In the genomic region with DNA sequence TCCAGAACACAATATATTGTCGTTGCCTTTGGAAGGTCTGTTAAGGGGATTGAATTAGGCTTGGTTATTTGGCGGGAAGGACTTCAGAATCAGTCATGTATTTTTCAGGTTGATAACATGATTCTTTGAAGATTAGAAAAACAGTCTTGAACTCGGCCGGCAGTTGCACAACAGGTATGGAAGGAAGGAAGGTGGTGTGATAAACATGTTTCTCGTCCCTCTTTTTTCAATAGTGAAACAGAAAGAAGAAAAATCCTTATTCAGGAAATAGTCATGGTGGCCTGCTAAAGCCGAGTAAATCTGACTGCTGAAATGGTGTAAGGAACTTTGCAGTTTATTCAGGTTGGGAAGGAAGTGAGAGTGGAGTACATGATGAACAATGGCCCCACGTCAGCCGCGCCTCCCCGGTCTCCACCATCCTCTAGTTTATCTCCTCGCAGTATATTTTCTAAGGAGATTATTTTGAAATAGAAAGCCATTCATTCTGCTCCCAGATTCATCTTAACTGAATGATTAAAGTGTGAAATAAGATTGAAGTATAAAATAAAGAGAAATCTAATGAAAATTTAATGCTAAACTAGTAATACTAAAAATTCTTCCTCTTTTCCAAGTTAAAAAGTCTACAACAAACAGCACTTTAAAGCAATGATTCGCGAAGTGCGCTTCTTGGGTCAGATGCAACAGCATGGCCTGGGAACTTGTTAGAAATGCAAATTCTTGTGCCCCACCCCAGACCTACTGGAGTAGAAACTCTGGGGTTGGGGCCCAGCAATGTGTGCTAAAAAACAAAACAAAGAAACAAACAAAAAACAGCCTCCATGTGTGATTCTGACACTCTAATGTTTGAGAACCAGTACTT, we compare ENCODE assay signal across 14 cellular contexts. TPM values are rescaled to one million over a fixed set of nuclear protein-coding genes. Genes with fewer than 3 reads are reported as not detected.
DNase-seq lines count a peak whose midpoint lies in the region; ATAC-seq lines count a peak whose summit lies in the region.
"Had no signal": no experiment of that assay in that cellular context is flagged by ENCODE, and none has a peak within 500 bp of the region (broad histone marks: within the 10 kb centered on the region; RNA-seq: fewer than 3 reads in every experiment).

No MANE protein-coding gene starts in this region.

- H3K27ac ChIP-seq in thymus (ENCODE audit: low read depth) = peak overlapping the region; percentile 25
- H3K27ac ChIP-seq: breast epithelium, gastrocnemius medialis, SK-N-MC had no signal

- H3K4me3 Mint-ChIP-seq in T-helper 17 cell = peak overlapping the region; percentile 97

- H3K27ac Mint-ChIP-seq in T-helper 17 cell = peak overlapping the region; percentile 98

- WGBS in thymus = 75% methylated on average over 14 of the region's 14 CpGs

- DNase-seq in stimulated activated CD4-positive, alpha-beta T cell treated with anti-CD3 and anti-CD28 coated beads, Interleukin-4, amount 100 ng/mL, for 1 hour = peak; percentile 17
- no peak for DNase-seq in stimulated activated CD4-positive, alpha-beta T cell treated with anti-CD3 and anti-CD28 coated beads, Interleukin-4, amount 100 ng/mL, for 24 hours
- DNase-seq in T-helper 17 cell (no peak), dermis blood vessel endothelial cell (peak; percentile 6), EL (no peak), retina (no peak)
- DNase-seq: AML-193, gastrocnemius medialis, NCI-H1417 treated with DMSO at 0.1 percent for 48 hours, NCI-H446 treated with DMSO at 0.1 percent for 48 hours had no signal

- H3K27me3 Mint-ChIP-seq in T-helper 17 cell = no peaks in the 10 kb centered on the region

- peak; percentile 28 for ATAC-seq in T-helper 17 cell
- no peak for ATAC-seq in HG03378 (IDR thresholded peaks at IDR 0.05; ENCODE audit: unreplicated experiment)
- ATAC-seq: gastrocnemius medialis had no signal

- no peaks in the 10 kb centered on the region for H3K27me3 ChIP-seq in thymus (ENCODE audit: control insufficient read depth, insufficient read depth)
- H3K27me3 ChIP-seq: breast epithelium had no signal

- H3K4me1 ChIP-seq in thymus (ENCODE audit: control insufficient read depth, insufficient read depth, low read length) = peaks cover 43% of the 10 kb centered on the region
- H3K4me1 ChIP-seq: breast epithelium, gastrocnemius medialis had no signal

- no peak overlapping the region for H3K4me3 ChIP-seq in thymus (ENCODE audit: low read length)
- H3K4me3 ChIP-seq: breast epithelium, gastrocnemius medialis, SK-N-MC had no signal

- H3K9me3 ChIP-seq in T-helper 17 cell (ENCODE audit: control insufficient read depth, low read length, poor library complexity, severe bottlenecking) (no peaks in the 10 kb centered on the region), thymus (ENCODE audit: control insufficient read depth) (peaks cover 2% of the 10 kb centered on the region)
- H3K9me3 ChIP-seq: breast epithelium, gastrocnemius medialis had no signal

- peaks cover 21% of the 10 kb centered on the region for H3K36me3 Mint-ChIP-seq in T-helper 17 cell (ENCODE audit: low read depth)

- H3K4me1 Mint-ChIP-seq in T-helper 17 cell = peaks cover 85% of the 10 kb centered on the region

- peaks cover 35% of the 10 kb centered on the region for H3K36me3 ChIP-seq in thymus (ENCODE audit: control insufficient read depth, insufficient read depth)
- H3K36me3 ChIP-seq: breast epithelium, gastrocnemius medialis had no signal

RNA-seq across cellular contexts. Expression of gene RASGRP1, which starts 6.5 kb away (rescaled TPM):
- total RNA-seq in T-helper 17 cell (100 to 1,000 TPM; 121 to 138 TPM), dermis blood vessel endothelial cell (0.37 and 0.51 TPM in 2 replicates)
- 12.3 TPM for polyA plus RNA-seq in thymus

Comparison
In these comparisons a context has a peak if more than half of its experiments do, and no peak if none do; other contexts are left out.
1. DNase-seq: peak in stimulated activated CD4-positive, alpha-beta T cell treated with anti-CD3 and anti-CD28 coated beads, Interleukin-4, amount 100 ng/mL, for 1 hour (single experiment) and dermis blood vessel endothelial cell (single experiment); none in stimulated activated CD4-positive, alpha-beta T cell treated with anti-CD3 and anti-CD28 coated beads, Interleukin-4, amount 100 ng/mL, for 24 hours (single experiment), T-helper 17 cell (0 of 3), EL (single experiment) and retina (single experiment).
2. RNA of gene RASGRP1, which starts 6.5 kb away (total RNA-seq): 121 to 138 TPM in T-helper 17 cell; 0.37 to 0.51 TPM in dermis blood vessel endothelial cell; every median in the first group is over 10 times any median in the second.